ENCODE assay signal across 1 cellular context in genomic region chr2:48417843-48418838, GRCh38.
TF ChIP-seq lines count a peak whose summit lies in the region.

No MANE protein-coding gene starts in this region.

TF ChIP-seq in HepG2, 621 proteins besides CTCF, POLR2A, EP300 and RAD21 (continued from another document and continues in another):
- no peak for TF ChIP-seq ZBTB25 (CRISPR knock-in tag; IDR thresholded peaks at IDR 0.05)
- TF ChIP-seq FUBP1 (CRISPR knock-in tag; IDR thresholded peaks at IDR 0.05; ENCODE audit: borderline replicate concordance), result no peak
- TF ChIP-seq RARA (CRISPR knock-in tag; IDR thresholded peaks at IDR 0.05), result peak; percentile 92
- TF ChIP-seq CREM (IDR thresholded peaks at IDR 0.05), result peak; percentile 33; the same call in 1 of the 2 replicates
- no peak for TF ChIP-seq CREM (CRISPR knock-in tag; IDR thresholded peaks at IDR 0.05)
- peak; percentile 85 for TF ChIP-seq TEAD3 (CRISPR knock-in tag; optimal IDR thresholded peaks at IDR 0.05; ENCODE audit: borderline replicate concordance)
- TF ChIP-seq HMG20B (CRISPR knock-in tag; conservative IDR thresholded peaks at IDR 0.05), result peak; percentile 68; the same call in 1 of the 2 replicates
- peak; percentile 23; the same call in 1 of the 2 replicates for TF ChIP-seq KDM5B (CRISPR knock-in tag; IDR thresholded peaks at IDR 0.05; ENCODE audit: borderline replicate concordance)
- no peak; the same call in 1 of the 2 replicates for TF ChIP-seq FOXO1 (CRISPR knock-in tag; IDR thresholded peaks at IDR 0.05)
- 0 out of 2 replicates have a peak, but pooled peaks have one; percentile 17 for TF ChIP-seq GATAD1 (CRISPR knock-in tag; IDR thresholded peaks at IDR 0.05)
- no peak for TF ChIP-seq ZFP41 (CRISPR knock-in tag; IDR thresholded peaks at IDR 0.05; ENCODE audit: borderline replicate concordance)
- no peak for TF ChIP-seq ZNF552 (CRISPR knock-in tag; IDR thresholded peaks at IDR 0.05; ENCODE audit: borderline replicate concordance)
- TF ChIP-seq MED1 (CRISPR knock-in tag; IDR thresholded peaks at IDR 0.05), result peak; percentile 74
- TF ChIP-seq SOX6 (IDR thresholded peaks at IDR 0.05), result no peak
- TF ChIP-seq SOX6 (CRISPR knock-in tag; IDR thresholded peaks at IDR 0.05), result peak; percentile 74
- peak; percentile 51; the same call in 1 of the 2 replicates for TF ChIP-seq ZNF24 (IDR thresholded peaks at IDR 0.05)
- TF ChIP-seq PAXIP1 (CRISPR knock-in tag; conservative IDR thresholded peaks at IDR 0.05), result peak; percentile 70
- TF ChIP-seq BCL6 (CRISPR knock-in tag; IDR thresholded peaks at IDR 0.05), result peak; percentile 65; the same call in 1 of the 2 replicates
- no peak for TF ChIP-seq PRPF4 (IDR thresholded peaks at IDR 0.05; ENCODE audit: low read depth, low read length, poor library complexity, severe bottlenecking)
- TF ChIP-seq HDAC2 (CRISPR knock-in tag; IDR thresholded peaks at IDR 0.05), result peak; percentile 73; the same call in 1 of the 2 replicates
- TF ChIP-seq ZNF512B (CRISPR knock-in tag; IDR thresholded peaks at IDR 0.05; ENCODE audit: borderline replicate concordance), result no peak
- 0 out of 2 replicates have a peak, but pooled peaks have one; percentile 45 for TF ChIP-seq ZFP36L1 (CRISPR knock-in tag; IDR thresholded peaks at IDR 0.05)
- TF ChIP-seq ZBTB20 (CRISPR knock-in tag; IDR thresholded peaks at IDR 0.05; ENCODE audit: borderline replicate concordance, low read depth), result 0 out of 2 replicates have a peak, but pooled peaks have one; percentile 21
- TF ChIP-seq POGZ (CRISPR knock-in tag; IDR thresholded peaks at IDR 0.05), result peak; percentile 44; the same call in 1 of the 2 replicates
- TF ChIP-seq SP4 (CRISPR knock-in tag; IDR thresholded peaks at IDR 0.05), result peak; percentile 29; the same call in 1 of the 2 replicates
- TF ChIP-seq ZNF501 (CRISPR knock-in tag; IDR thresholded peaks at IDR 0.05), result peak; percentile 40; the same call in 1 of the 2 replicates
- no peak for TF ChIP-seq ZNF75D (CRISPR knock-in tag; IDR thresholded peaks at IDR 0.05; ENCODE audit: borderline replicate concordance)
- TF ChIP-seq ZSCAN25 (CRISPR knock-in tag; IDR thresholded peaks at IDR 0.05), result peak; percentile 41; the same call in 1 of the 2 replicates
- no peak for TF ChIP-seq SIX4 (CRISPR knock-in tag; IDR thresholded peaks at IDR 0.05)
- no peak for TF ChIP-seq GABPB1 (CRISPR knock-in tag; IDR thresholded peaks at IDR 0.05)
- TF ChIP-seq AKNA (CRISPR knock-in tag; IDR thresholded peaks at IDR 0.05; ENCODE audit: borderline replicate concordance), result no peak
- peak; percentile 92 for TF ChIP-seq HNF4A (CRISPR knock-in tag; IDR thresholded peaks at IDR 0.05)
- TF ChIP-seq MXI1 (IDR thresholded peaks at IDR 0.05; ENCODE audit: borderline replicate concordance, low read depth, low read length), result 0 out of 3 replicates have a peak, but pooled peaks have one; percentile 30
- TF ChIP-seq ASH2L (IDR thresholded peaks at IDR 0.05; ENCODE audit: insufficient read length, low read depth, low read length), result peak; percentile 61
- TF ChIP-seq ZNF878 (CRISPR knock-in tag; IDR thresholded peaks at IDR 0.05), result no peak
- no peak for TF ChIP-seq JUN (CRISPR knock-in tag; IDR thresholded peaks at IDR 0.05)
- peak; percentile 69; the same call in 1 of the 2 replicates for TF ChIP-seq NCOR1 (IDR thresholded peaks at IDR 0.05; ENCODE audit: borderline replicate concordance, low read length)
- TF ChIP-seq ZNF574 (CRISPR knock-in tag; IDR thresholded peaks at IDR 0.05), result peak; percentile 47; the same call in 1 of the 2 replicates
- no peak for TF ChIP-seq ZNF703 (CRISPR knock-in tag; IDR thresholded peaks at IDR 0.05; ENCODE audit: borderline replicate concordance)
- no peak for TF ChIP-seq ZNF563 (CRISPR knock-in tag; IDR thresholded peaks at IDR 0.05)
- no peak for TF ChIP-seq CREBL2 (CRISPR knock-in tag; IDR thresholded peaks at IDR 0.05; ENCODE audit: borderline replicate concordance)
- no peak for TF ChIP-seq ZNF430 (CRISPR knock-in tag; IDR thresholded peaks at IDR 0.05)
- no peak for TF ChIP-seq CHD2 (IDR thresholded peaks at IDR 0.05; ENCODE audit: low read depth, low read length)
- TF ChIP-seq ZNF652 (CRISPR knock-in tag; IDR thresholded peaks at IDR 0.05; ENCODE audit: borderline replicate concordance, low read depth), result no peak
- peak; percentile 60; the same call in 1 of the 2 replicates for TF ChIP-seq HMG20A (CRISPR knock-in tag; IDR thresholded peaks at IDR 0.05; ENCODE audit: borderline replicate concordance)
- peak; percentile 80; the same call in 1 of the 2 replicates for TF ChIP-seq HDAC1 (CRISPR knock-in tag; IDR thresholded peaks at IDR 0.05)
- no peak for TF ChIP-seq ZBTB26 (CRISPR knock-in tag; IDR thresholded peaks at IDR 0.05; ENCODE audit: borderline replicate concordance)
